In genomic region chr11:123388640-123389039, GRCh38 we compare ENCODE assay signal across 36 cellular contexts. TPM values are rescaled to one million over a fixed set of nuclear protein-coding genes. Genes with fewer than 3 reads are reported as not detected.
A peak's percentile ranks its signal among the peaks of the same experiment; 100 is the strongest.
DNase-seq lines count a peak whose midpoint lies in the region; ATAC-seq, FAIRE-seq and TF ChIP-seq lines count a peak whose summit lies in the region.
"Had no signal": no experiment of that assay in that cellular context is flagged by ENCODE, and none has a peak within 500 bp of the region (broad histone marks: within the 10 kb centered on the region; RNA-seq: fewer than 3 reads in every experiment).

No MANE protein-coding gene starts in this region.

- H3K4ac ChIP-seq in trophoblast cell (ENCODE audit: low read depth, low read length): no peak overlapping the region

- H2BK5ac ChIP-seq in trophoblast cell (ENCODE audit: low read depth, low read length, poor library complexity): no peak overlapping the region

- no peak for TF ChIP-seq POLR2A in GM12892 (IDR thresholded peaks at IDR 0.05; ENCODE audit: low read depth, low read length)
- TF ChIP-seq POLR2A in esophagus muscularis mucosa (IDR thresholded peaks at IDR 0.05; ENCODE audit: low read depth): no peak

- no peak overlapping the region for H2AK5ac ChIP-seq in trophoblast cell (ENCODE audit: low read length)

- TF ChIP-seq EP300 in esophagus muscularis mucosa (IDR thresholded peaks at IDR 0.05): no peak

- H3K27ac Mint-ChIP-seq in T-helper 17 cell: peak overlapping the region; percentile 42
- H3K27ac Mint-ChIP-seq: B cell; CD14-positive monocyte; CD4-positive, alpha-beta T cell; CD8-positive, alpha-beta T cell had no signal

- TF ChIP-seq CTCF in esophagus muscularis mucosa (IDR thresholded peaks at IDR 0.05) (no peak), GM10248 (IDR thresholded peaks at IDR 0.05; ENCODE audit: control extremely low read depth, extremely low read depth, low read depth, missing control alignments) (no peak), WERI-Rb-1 (IDR thresholded peaks at IDR 0.05; ENCODE audit: low read depth, low read length) (no peak)

- no peaks in the 10 kb centered on the region for H3K4me1 Mint-ChIP-seq in T-helper 17 cell
- H3K4me1 Mint-ChIP-seq: B cell; CD14-positive monocyte; CD4-positive, alpha-beta memory T cell; CD4-positive, CD25-positive, alpha-beta regulatory T cell; CD8-positive, alpha-beta memory T cell had no signal

- no peaks in the 10 kb centered on the region for H3K79me2 ChIP-seq in trophoblast cell (ENCODE audit: control insufficient read depth, insufficient read depth, low read length, poor library complexity)

- no peak for ATAC-seq in T-helper 17 cell
- ATAC-seq: A549; CD8-positive, alpha-beta T cell had no signal

- H2AFZ ChIP-seq in trophoblast cell (ENCODE audit: insufficient read depth, low read length, poor library complexity): no peak overlapping the region

- H3K4me2 ChIP-seq in trophoblast cell (ENCODE audit: low read length): no peak overlapping the region
- H3K4me2 ChIP-seq: A549; BLaER1; BLaER1 treated with 17β-estradiol and CSF1 and Interleukin-3, amounts not matched to agents 10 nM and 100 nM had no signal

- no peak overlapping the region for H3K23ac ChIP-seq in trophoblast cell (ENCODE audit: low read length)

- H3K9me3 ChIP-seq in T-helper 17 cell (ENCODE audit: control insufficient read depth, low read length, poor library complexity, severe bottlenecking) (no peaks in the 10 kb centered on the region), esophagus muscularis mucosa (no peaks in the 10 kb centered on the region), trophoblast cell (ENCODE audit: insufficient read depth, low read depth, low read length) (no peaks in the 10 kb centered on the region), WERI-Rb-1 (ENCODE audit: severe bottlenecking) (peaks cover 3% of the 10 kb centered on the region)
- H3K9me3 ChIP-seq: A549; BE2C; BLaER1; BLaER1 treated with 17β-estradiol and CSF1 and Interleukin-3, amounts not matched to agents 10 nM and 100 nM; Caco-2 had no signal

- WGBS in esophagus muscularis mucosa: 98% methylated on average over 4 of the region's 4 CpGs
- no CpG with 5 or more reads among the region's 4 CpGs for WGBS in trophoblast cell (ENCODE audit: extremely low coverage, insufficient coverage, insufficient read length)

- no peak overlapping the region for H3K4me3 Mint-ChIP-seq in T-helper 17 cell
- H3K4me3 Mint-ChIP-seq: B cell; CD14-positive monocyte; CD4-positive, alpha-beta memory T cell; CD4-positive, alpha-beta T cell; CD4-positive, CD25-positive, alpha-beta regulatory T cell; CD8-positive, alpha-beta memory T cell; CD8-positive, alpha-beta T cell had no signal

- intact Hi-C loops in esophagus muscularis mucosa (cut with DNase I): no loop called here

- H4K8ac ChIP-seq in trophoblast cell (ENCODE audit: low read depth, low read length): no peak overlapping the region

- H3K36me3 ChIP-seq in esophagus muscularis mucosa (no peaks in the 10 kb centered on the region), trophoblast cell (ENCODE audit: control insufficient read depth in 1 of 2, insufficient read depth in 2 of 2, low read length in 2 of 2) (no peaks in the 10 kb centered on the region), WERI-Rb-1 (no peaks in the 10 kb centered on the region)
- H3K36me3 ChIP-seq: BE2C; BLaER1; BLaER1 treated with 17β-estradiol and CSF1 and Interleukin-3, amounts not matched to agents 10 nM and 100 nM had no signal

- no peak overlapping the region for H4K12ac ChIP-seq in trophoblast cell (ENCODE audit: low read depth, low read length)

- peaks cover 20% of the 10 kb centered on the region for H3K27me3 Mint-ChIP-seq in T-helper 17 cell
- H3K27me3 Mint-ChIP-seq: B cell; CD4-positive, alpha-beta memory T cell; CD4-positive, alpha-beta T cell; CD4-positive, CD25-positive, alpha-beta regulatory T cell; CD8-positive, alpha-beta memory T cell had no signal

- peak; percentile 33 for FAIRE-seq in GM12892 (lab: Jason Lieb, UNC)
- FAIRE-seq: A204.1, A549, D721Med had no signal

- no peak overlapping the region for H2BK12ac ChIP-seq in trophoblast cell (ENCODE audit: low read length)

- POLR2A ChIA-PET in GM10248 (lab: Yijun Ruan, JAX): interaction anchor here (0.6 kb wide), 2 partner anchors 18 to 694 kb away, joined by 3 to 5 read pairs; no protein-coding TSS in a partner anchor

- H3K4me1 ChIP-seq in esophagus muscularis mucosa (peaks cover 0 to 3% (median 0%) of the 10 kb centered on the region in 4 donors), trophoblast cell (ENCODE audit: control insufficient read depth in 1 of 2, insufficient read depth in 2 of 2, low read length in 2 of 2) (peaks cover 7 to 8% of the 10 kb centered on the region in 2 experiments)
- H3K4me1 ChIP-seq: A549, Caco-2 had no signal

- H3K27me3 ChIP-seq in esophagus muscularis mucosa: no peaks in the 10 kb centered on the region
- H3K27me3 ChIP-seq in trophoblast cell (ENCODE audit: insufficient read depth, low read length): no peaks in the 10 kb centered on the region
- no peaks in the 10 kb centered on the region for H3K27me3 ChIP-seq in WERI-Rb-1 (ENCODE audit: insufficient read depth, low read depth, severe bottlenecking)
- H3K27me3 ChIP-seq: BE2C; BLaER1; BLaER1 treated with 17β-estradiol and CSF1 and Interleukin-3, amounts not matched to agents 10 nM and 100 nM had no signal

- H3K14ac ChIP-seq in trophoblast cell (ENCODE audit: low read length): no peak overlapping the region

- no peak overlapping the region for H2BK120ac ChIP-seq in trophoblast cell (ENCODE audit: insufficient read depth, low read length, poor library complexity)

- CTCF ChIA-PET in GM10248 (lab: Yijun Ruan, JAX): interaction anchor here (1.0 to 5.9 kb wide), 4 partner anchors 9 to 18 kb away, joined by 3 to 42 read pairs (median 4); no protein-coding TSS in a partner anchor

- H4K91ac ChIP-seq in trophoblast cell (ENCODE audit: low read depth, low read length): no peak overlapping the region

- peaks cover 4% of the 10 kb centered on the region for H3K36me3 Mint-ChIP-seq in T-helper 17 cell (ENCODE audit: low read depth)
- H3K36me3 Mint-ChIP-seq: CD14-positive monocyte; CD4-positive, alpha-beta memory T cell; CD4-positive, CD25-positive, alpha-beta regulatory T cell; CD8-positive, alpha-beta memory T cell; CD8-positive, alpha-beta T cell had no signal

- H3K27ac ChIP-seq in esophagus muscularis mucosa (replicated peaks in 1 of 4) (no peak overlapping the region), trophoblast cell (ENCODE audit: low read depth, low read length) (no peak overlapping the region), WERI-Rb-1 (no peak overlapping the region)
- H3K27ac ChIP-seq: 22Rv1; A549; BLaER1; BLaER1 treated with 17β-estradiol and CSF1 and Interleukin-3, amounts not matched to agents 10 nM and 100 nM; C4-2B had no signal

- DNase-seq in GM12892 (ENCODE audit: insufficient read length): no peak
- no peak for DNase-seq in T-helper 17 cell
- peak; percentile 77 for DNase-seq in esophagus muscularis mucosa (ENCODE audit: extremely low spot score)
- DNase-seq in trophoblast cell: peak; percentile 67 to 77
- no peak for DNase-seq in DMS53 (lab: John Stamatoyannopoulos, UW)
- DNase-seq in GM10248 (ENCODE audit: extremely low spot score): no peak
- DNase-seq in NOMO-1 treated with dmso at 0.1 percent for 144 hours (lab: John Stamatoyannopoulos, UW; ENCODE audit: unreplicated experiment): no peak
- no peak for DNase-seq in WERI-Rb-1
- DNase-seq: 8988T; ACHN; AML-193; BE2C; C1 segment of cervical spinal cord; Caco-2; Calu3; CD4-positive, alpha-beta memory T cell; CD4-positive, alpha-beta T cell; CD4-positive, CD25-positive, alpha-beta regulatory T cell; CD8-positive, alpha-beta memory T cell; CD8-positive, alpha-beta T cell; COR-L47; DMS 273 treated with DMSO at 0.1 percent for 48 hours; DMS153; DMS79; DMS79 treated with DMSO at 0.1 percent for 48 hours; DND-41; EL had no signal

- no peak overlapping the region for H3K9ac ChIP-seq in trophoblast cell (ENCODE audit: low read length)
- H3K9ac ChIP-seq: BLaER1; BLaER1 treated with 17β-estradiol and CSF1 and Interleukin-3, amounts not matched to agents 10 nM and 100 nM had no signal

- H3K18ac ChIP-seq in trophoblast cell (ENCODE audit: low read length): no peak overlapping the region

- H3K4me3 ChIP-seq in esophagus muscularis mucosa (no peak overlapping the region), trophoblast cell (ENCODE audit: low read depth, low read length) (no peak overlapping the region), WERI-Rb-1 (ENCODE audit: low read depth, low read length) (no peak overlapping the region)
- H3K4me3 ChIP-seq: A549; BLaER1; BLaER1 treated with 17β-estradiol and CSF1 and Interleukin-3, amounts not matched to agents 10 nM and 100 nM had no signal

- H3K79me1 ChIP-seq in trophoblast cell (ENCODE audit: low read length): peaks cover 3% of the 10 kb centered on the region

RNA-seq across cellular contexts. Expression of gene GRAMD1B, which starts 41.4 kb away (rescaled TPM):
- polyA plus RNA-seq in GM12892 (2012; ENCODE audit: missing spikeins): 15.5 TPM
- total RNA-seq in T-helper 17 cell (10 to 100 TPM; 25.1 to 33.1 TPM), esophagus muscularis mucosa (1 to 10 TPM; 2.2 to 4.0 (median 3.5) TPM)
- polyA plus RNA-seq in trophoblast cell (2013): 8.6 and 10.2 TPM in 2 replicates

Comparison
In these comparisons a context has a peak if more than half of its experiments do, and no peak if none do; other contexts are left out.
1. DNase-seq: peak in esophagus muscularis mucosa (single experiment) and trophoblast cell (2 of 2); none in GM12892 (single experiment), T-helper 17 cell (0 of 3), DMS53 (single experiment), GM10248 (single experiment), NOMO-1 treated with dmso at 0.1 percent for 144 hours (single experiment) and WERI-Rb-1 (single experiment).
2. RNA of gene GRAMD1B, which starts 41.4 kb away (total RNA-seq): 25.1 to 33.1 TPM in T-helper 17 cell; 2.2 to 4.0 TPM in esophagus muscularis mucosa; every median in the first group is over 4 times any median in the second.